23 cellular contexts compared by ENCODE assay signal in the genomic region with DNA sequence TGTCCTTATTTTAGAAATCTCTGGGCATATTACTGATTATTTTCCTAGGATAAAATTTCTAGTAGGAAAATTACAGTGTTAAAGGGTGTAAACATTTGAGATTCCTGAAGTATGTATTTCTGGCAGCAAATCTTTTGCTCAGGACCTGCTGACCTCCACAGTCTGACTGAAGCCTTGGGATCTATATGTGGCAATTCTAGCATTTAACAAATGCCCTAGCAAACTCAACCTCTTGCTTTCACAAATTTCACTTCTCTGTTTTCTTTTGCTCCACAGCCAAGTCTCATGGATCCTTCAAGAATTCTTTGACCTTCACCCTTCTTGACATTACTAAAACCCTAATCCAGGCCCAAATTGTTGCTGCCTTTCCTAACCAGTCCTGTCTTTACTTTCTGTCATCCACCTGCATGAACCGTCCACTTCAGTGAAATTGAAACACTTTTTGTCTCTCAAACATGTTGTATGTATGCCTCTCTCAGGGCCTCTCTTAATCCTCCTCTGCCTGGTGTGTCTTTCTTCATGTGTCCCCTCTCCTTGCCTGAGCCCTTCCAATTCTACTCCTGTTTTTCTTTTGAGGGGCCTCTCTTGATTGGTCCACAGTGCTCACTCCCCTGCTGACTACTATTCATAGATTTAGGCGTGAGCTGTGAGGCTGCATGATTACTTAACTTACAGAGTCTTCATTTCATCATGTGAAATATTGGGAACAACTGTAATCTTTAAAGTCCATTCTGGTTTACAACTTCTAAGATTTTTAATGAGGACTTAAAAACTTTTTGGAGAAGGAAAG.
"Had no signal": no experiment of that assay in that cellular context is flagged by ENCODE, and none has a peak within 500 bp of the region (broad histone marks: within the 10 kb centered on the region; RNA-seq: fewer than 3 reads in every experiment).

No MANE protein-coding gene starts in this region.

- H3K4me3 ChIP-seq: body of pancreas, tibial artery had no signal

- H3K4me3 Mint-ChIP-seq: activated CD4-positive, alpha-beta T cell treated with anti-CD3 and anti-CD28 coated beads, Interleukin-2, amount 10 ng/mL, durations not matched to agents 7 days and 5 days; activated CD8-positive, alpha-beta T cell treated with anti-CD3 and anti-CD28 coated beads, Interleukin-2, amount 10 ng/mL, durations not matched to agents 7 days and 5 days; activated naive CD8-positive, alpha-beta T cell treated with anti-CD3 and anti-CD28 coated beads, Interleukin-2, amount 10 ng/mL, durations not matched to agents 7 days and 5 days; activated T-cell treated with anti-CD3 and anti-CD28 coated beads, Interleukin-2, amount 50 U/mL, for 24 hours; endodermal cell; nephron had no signal

- H3K27me3 ChIP-seq: body of pancreas, tibial artery had no signal

- H3K27ac ChIP-seq: epithelial cell of prostate, tibial artery had no signal

- H3K9me3 Mint-ChIP-seq: activated CD4-positive, alpha-beta T cell treated with anti-CD3 and anti-CD28 coated beads, Interleukin-2, amount 10 ng/mL, durations not matched to agents 7 days and 5 days; activated naive CD8-positive, alpha-beta T cell treated with anti-CD3 and anti-CD28 coated beads, Interleukin-2, amount 10 ng/mL, durations not matched to agents 7 days and 5 days; activated T-cell treated with anti-CD3 and anti-CD28 coated beads, Interleukin-2, amount 50 U/mL, for 24 hours; activated T-helper 2 cell treated with anti-CD3 and anti-CD28 coated beads, Interferon-gamma antibody, Interleukin-2, Interleukin-4, amounts not matched to agents 10 μg/mL and 5 μg/mL and 100 μg/mL, durations not matched to agents 14 hours and 24 hours and 36 hours; endodermal cell; nephron had no signal

- H3K9me3 ChIP-seq: body of pancreas, tibial artery had no signal

- DNase-seq: activated CD4-positive, alpha-beta T cell treated with anti-CD3 and anti-CD28 coated beads, Interleukin-2, amount 10 ng/mL, durations not matched to agents 7 days and 5 days; activated CD8-positive, alpha-beta T cell treated with anti-CD3 and anti-CD28 coated beads, Interleukin-2, amount 10 ng/mL, durations not matched to agents 7 days and 5 days; activated naive CD4-positive, alpha-beta T cell treated with Interleukin-2 at 50 U/mL for 16 hours; activated naive CD8-positive, alpha-beta T cell treated with anti-CD3 and anti-CD28 coated beads, Interleukin-2, amount 10 ng/mL, durations not matched to agents 7 days and 5 days; activated T-cell treated with anti-CD3 and anti-CD28 coated beads, Interleukin-2, amount 50 U/mL, for 24 hours; body of pancreas; caudate nucleus; endodermal cell; foreskin fibroblast; glutamatergic neuron; occipital lobe; posterior cingulate gyrus; retina; stimulated activated CD4-positive, alpha-beta T cell treated with anti-CD3 and anti-CD28 coated beads, Interleukin-2, amount 100 ng/mL, for 24 hours; stimulated activated naive CD8-positive, alpha-beta T cell treated with anti-CD3 and anti-CD28 coated beads, Interleukin-15, Interleukin-2, amounts not matched to agents 100 U/mL and 50 U/mL, for 24 hours; substantia nigra; T1000; tibial artery had no signal

- H3K27me3 Mint-ChIP-seq: activated CD4-positive, alpha-beta T cell treated with anti-CD3 and anti-CD28 coated beads, Interleukin-2, amount 10 ng/mL, durations not matched to agents 7 days and 5 days had no signal

- H3K36me3 ChIP-seq: tibial artery had no signal

- H3K27ac Mint-ChIP-seq: activated CD4-positive, alpha-beta T cell treated with anti-CD3 and anti-CD28 coated beads, Interleukin-2, amount 10 ng/mL, durations not matched to agents 7 days and 5 days; activated CD8-positive, alpha-beta T cell treated with anti-CD3 and anti-CD28 coated beads, Interleukin-2, amount 10 ng/mL, durations not matched to agents 7 days and 5 days; activated naive CD8-positive, alpha-beta T cell treated with anti-CD3 and anti-CD28 coated beads, Interleukin-2, amount 10 ng/mL, durations not matched to agents 7 days and 5 days; activated T-cell treated with anti-CD3 and anti-CD28 coated beads, Interleukin-2, amount 50 U/mL, for 24 hours; activated T-helper 2 cell treated with anti-CD3 and anti-CD28 coated beads, Interferon-gamma antibody, Interleukin-2, Interleukin-4, amounts not matched to agents 10 μg/mL and 5 μg/mL and 100 μg/mL, durations not matched to agents 14 hours and 24 hours and 36 hours; endodermal cell; nephron had no signal

- ATAC-seq: activated CD4-positive, CD25-positive, alpha-beta regulatory T cell treated with anti-CD3 and anti-CD28 coated beads, Interleukin-2, amount 50 U/mL, for 24 hours; activated CD8-positive, alpha-beta T cell treated with anti-CD3 and anti-CD28 coated beads, Interleukin-2, amount 10 ng/mL, durations not matched to agents 7 days and 5 days; body of pancreas; left lobe of liver; stimulated activated naive CD8-positive, alpha-beta T cell treated with anti-CD3 and anti-CD28 coated beads, Interleukin-15, Interleukin-2, amounts not matched to agents 100 U/mL and 50 U/mL, for 24 hours had no signal
